In genomic region chr7:2049782-2050510, GRCh38 we compare ENCODE assay signal across 22 cellular contexts.
DNase-seq lines count a peak whose midpoint lies in the region; ATAC-seq, FAIRE-seq and TF ChIP-seq lines count a peak whose summit lies in the region.
"Had no signal": no experiment of that assay in that cellular context is flagged by ENCODE, and none has a peak within 500 bp of the region (broad histone marks: within the 10 kb centered on the region; RNA-seq: fewer than 3 reads in every experiment).

No MANE protein-coding gene starts in this region.

- CTCF ChIA-PET in activated CD8-positive, alpha-beta memory T cell treated with anti-CD3 and anti-CD28 coated beads, Interleukin-2, amount 10 ng/mL, durations not matched to agents 7 days and 5 days (lab: Charles Lee), result no interaction called here
- CTCF ChIA-PET in GM12878 (lab: Yijun Ruan, JAX), result no interaction called here

- POLR2A ChIA-PET in GM12878 (lab: Charles Lee), result no interaction called here

- in situ Hi-C loops in GM12878 (cut with MboI), result no loop called here

- H3K27me3 ChIP-seq in GM12878 (replicated peaks in 1 of 2; ENCODE audit: control insufficient read depth in 2 of 2, insufficient read depth in 2 of 2, low read length in 1 of 2) (no peaks in the 10 kb centered on the region), BE2C (no peaks in the 10 kb centered on the region)
- H3K27me3 ChIP-seq: esophagus muscularis mucosa, gastroesophageal sphincter, upper lobe of right lung had no signal

- H3K4me1 ChIP-seq in GM12878 (ENCODE audit: control insufficient read depth, insufficient read depth, low read length) (no peaks in the 10 kb centered on the region), BE2C (no peaks in the 10 kb centered on the region)
- H3K4me1 ChIP-seq: A549, gastroesophageal sphincter, upper lobe of right lung had no signal

- H3K4me2 ChIP-seq in GM12878 (ENCODE audit: control insufficient read depth, insufficient read depth), result no peak overlapping the region
- H3K4me2 ChIP-seq: A549 had no signal

- no peak for TF ChIP-seq EP300 in GM12878 (IDR thresholded peaks at IDR 0.05; ENCODE audit: borderline replicate concordance in 1 of 2, control insufficient read depth in 1 of 2, low read depth in 2 of 2, low read length in 2 of 2)

- H2AFZ ChIP-seq in GM12878 (ENCODE audit: control insufficient read depth, low read depth, low read length), result no peak overlapping the region

- no peak overlapping the region for H3K4me3 Mint-ChIP-seq in activated CD8-positive, alpha-beta memory T cell treated with anti-CD3 and anti-CD28 coated beads, Interleukin-2, amount 10 ng/mL, durations not matched to agents 7 days and 5 days
- H3K4me3 Mint-ChIP-seq in stimulated activated naive CD8-positive, alpha-beta T cell treated with anti-CD3 and anti-CD28 coated beads, Interleukin-15, amount 100 ng/mL, for 72 hours, result no peak overlapping the region
- H3K4me3 Mint-ChIP-seq: activated CD4-positive, alpha-beta T cell treated with anti-CD3 and anti-CD28 coated beads, Interleukin-2, amount 10 ng/mL, durations not matched to agents 24 days and 14 days; nephron progenitor cell had no signal

- intact Hi-C loops in GM12878 (cut with micrococcal nuclease; ENCODE audit: unreplicated experiment), result no loop called here

- TF ChIP-seq CTCF in GM12878 (IDR thresholded peaks at IDR 0.05 in 2 of 3, conservative IDR thresholded peaks at IDR 0.05 in 1 of 3; ENCODE audit: control insufficient read depth in 2 of 3, extremely low read depth in 1 of 3, insufficient read depth in 1 of 3, low read depth in 3 of 3, low read length in 3 of 3) (no peak), BE2C (IDR thresholded peaks at IDR 0.05; ENCODE audit: low read depth, low read length) (no peak)

- no peak for TF ChIP-seq RAD21 in GM12878 (IDR thresholded peaks at IDR 0.05; ENCODE audit: insufficient read depth, low read depth, low read length)

- H3K4me3 ChIP-seq in GM12878, result no peak overlapping the region
- no peak overlapping the region for H3K4me3 ChIP-seq in BE2C (ENCODE audit: low read depth, low read length)
- H3K4me3 ChIP-seq: A549, esophagus muscularis mucosa, gastroesophageal sphincter, upper lobe of right lung had no signal

- H4K20me1 ChIP-seq in GM12878 (ENCODE audit: control insufficient read depth, insufficient read depth), result peaks cover 4% of the 10 kb centered on the region; the same call in 1 of the 2 replicates

- no peak overlapping the region for H3K27ac ChIP-seq in GM12878 (ENCODE audit: control insufficient read depth, insufficient read depth)
- H3K27ac ChIP-seq: A549, esophagus muscularis mucosa, gastroesophageal sphincter, upper lobe of right lung had no signal

- RAD21 ChIA-PET in GM12878 (lab: Charles Lee; ENCODE audit: unreplicated experiment), result no interaction called here

- H3K27me3 Mint-ChIP-seq in activated CD8-positive, alpha-beta memory T cell treated with anti-CD3 and anti-CD28 coated beads, Interleukin-2, amount 10 ng/mL, durations not matched to agents 7 days and 5 days, result no peaks in the 10 kb centered on the region
- no peaks in the 10 kb centered on the region for H3K27me3 Mint-ChIP-seq in stimulated activated naive CD8-positive, alpha-beta T cell treated with anti-CD3 and anti-CD28 coated beads, Interleukin-15, amount 100 ng/mL, for 72 hours
- H3K27me3 Mint-ChIP-seq: activated CD4-positive, alpha-beta T cell treated with anti-CD3 and anti-CD28 coated beads, Interleukin-2, amount 10 ng/mL, durations not matched to agents 24 days and 14 days had no signal

- H3K36me3 ChIP-seq in GM12878 (ENCODE audit: control insufficient read depth in 2 of 2, insufficient read depth in 2 of 2, low read length in 1 of 2) (peaks cover 0 to 2% of the 10 kb centered on the region in 2 experiments; a peak in 1 of 4 replicates), BE2C (no peaks in the 10 kb centered on the region)

- H3K4me1 Mint-ChIP-seq in activated CD8-positive, alpha-beta memory T cell treated with anti-CD3 and anti-CD28 coated beads, Interleukin-2, amount 10 ng/mL, durations not matched to agents 7 days and 5 days, result peaks cover 9% of the 10 kb centered on the region
- H3K4me1 Mint-ChIP-seq in stimulated activated naive CD8-positive, alpha-beta T cell treated with anti-CD3 and anti-CD28 coated beads, Interleukin-15, amount 100 ng/mL, for 72 hours, result peaks cover 30% of the 10 kb centered on the region

- H3K9me3 ChIP-seq in GM12878 (replicated peaks; ENCODE audit: control insufficient read depth, insufficient read depth, low read length) (no peaks in the 10 kb centered on the region), BE2C (no peaks in the 10 kb centered on the region)
- H3K9me3 ChIP-seq: A549, esophagus muscularis mucosa, gastroesophageal sphincter, upper lobe of right lung had no signal

- no peak overlapping the region for H3K9ac ChIP-seq in GM12878 (ENCODE audit: control insufficient read depth, insufficient read depth, low read length)

- no peak overlapping the region for H3K27ac Mint-ChIP-seq in activated CD8-positive, alpha-beta memory T cell treated with anti-CD3 and anti-CD28 coated beads, Interleukin-2, amount 10 ng/mL, durations not matched to agents 7 days and 5 days
- H3K27ac Mint-ChIP-seq in stimulated activated naive CD8-positive, alpha-beta T cell treated with anti-CD3 and anti-CD28 coated beads, Interleukin-15, amount 100 ng/mL, for 72 hours, result no peak overlapping the region
- H3K27ac Mint-ChIP-seq: activated CD4-positive, alpha-beta T cell treated with anti-CD3 and anti-CD28 coated beads, Interleukin-2, amount 10 ng/mL, durations not matched to agents 24 days and 14 days; nephron progenitor cell had no signal

- no peak for ATAC-seq in activated CD8-positive, alpha-beta memory T cell treated with anti-CD3 and anti-CD28 coated beads, Interleukin-2, amount 10 ng/mL, durations not matched to agents 7 days and 5 days
- peak; percentile 38 for ATAC-seq in GM12878
- ATAC-seq in stimulated activated naive CD8-positive, alpha-beta T cell treated with anti-CD3 and anti-CD28 coated beads, Interleukin-15, amount 100 ng/mL, for 72 hours, result peak; percentile 80
- ATAC-seq: A549, gastroesophageal sphincter, upper lobe of right lung had no signal

- TF ChIP-seq POLR2A in GM12878 (IDR thresholded peaks at IDR 0.05; ENCODE audit: low read depth, low read length), result no peak

- H3K9me3 Mint-ChIP-seq in activated CD8-positive, alpha-beta memory T cell treated with anti-CD3 and anti-CD28 coated beads, Interleukin-2, amount 10 ng/mL, durations not matched to agents 7 days and 5 days (ENCODE audit: low read depth), result no peaks in the 10 kb centered on the region
- H3K9me3 Mint-ChIP-seq in stimulated activated naive CD8-positive, alpha-beta T cell treated with anti-CD3 and anti-CD28 coated beads, Interleukin-15, amount 100 ng/mL, for 72 hours, result no peaks in the 10 kb centered on the region
- H3K9me3 Mint-ChIP-seq: activated CD4-positive, alpha-beta T cell treated with anti-CD3 and anti-CD28 coated beads, Interleukin-2, amount 10 ng/mL, durations not matched to agents 24 days and 14 days; nephron progenitor cell had no signal

- BruUV-seq in GM12878 (replicated peaks; lab: Mats Ljungman, UMichigan), result no TSS peak

- FAIRE-seq in GM12878 (lab: Jason Lieb, UNC), result no peak
- FAIRE-seq: A549 had no signal

- SMC1A ChIA-PET in GM12878 (lab: Charles Lee; ENCODE audit: uncharacterized antibody, unreplicated experiment), result no interaction called here

- H3K79me2 ChIP-seq in GM12878 (ENCODE audit: control insufficient read depth, insufficient read depth, low read length), result no peaks in the 10 kb centered on the region

- no peaks in the 10 kb centered on the region for H3K36me3 Mint-ChIP-seq in activated CD8-positive, alpha-beta memory T cell treated with anti-CD3 and anti-CD28 coated beads, Interleukin-2, amount 10 ng/mL, durations not matched to agents 7 days and 5 days

- 23% methylated on average over 36 of the region's 37 CpGs for WGBS in GM12878 (ENCODE audit: insufficient coverage, insufficient replicate concordance, low lambda C conversion rate, missing lambda C conversion rate)

- DNase-seq in activated CD8-positive, alpha-beta memory T cell treated with anti-CD3 and anti-CD28 coated beads for 24 hours, result peak; percentile 66
- DNase-seq in activated CD8-positive, alpha-beta memory T cell treated with anti-CD3 and anti-CD28 coated beads, Interleukin-2, amount 10 ng/mL, durations not matched to agents 7 days and 5 days, result no peak
- DNase-seq in GM12878 (ENCODE audit: low read depth, low spot score), result no peak
- DNase-seq in myocyte (ENCODE audit: low read depth), result peak; percentile 9
- DNase-seq in stimulated activated naive CD8-positive, alpha-beta T cell treated with anti-CD3 and anti-CD28 coated beads, Interleukin-15, amount 100 ng/mL, for 72 hours, result peak; percentile 38 to 46
- DNase-seq in GM19240 (ENCODE audit: insufficient read length, low spot score), result no peak
- no peak for DNase-seq in amygdala (lab: John Stamatoyannopoulos, UW)
- DNase-seq in BE2C, result no peak
- DNase-seq: activated CD4-positive, alpha-beta T cell treated with anti-CD3 and anti-CD28 coated beads, Interleukin-2, amount 10 ng/mL, durations not matched to agents 24 days and 14 days; C1 segment of cervical spinal cord; GOT3; KBM-7; kidney glomerular epithelial cell; NCI-H1436 treated with DMSO at 0.1 percent for 48 hours; NCI-H2171; NCI-H526 treated with DMSO at 0.1 percent for 48 hours; nephron progenitor cell; SW 1271; upper lobe of right lung had no signal

TF ChIP-seq in GM12878, 131 proteins besides CTCF, POLR2A, EP300 and RAD21:
- TF ChIP-seq NR2F1 (conservative IDR thresholded peaks at IDR 0.05), result peak; percentile 73
- TF ChIP-seq IKZF2 (IDR thresholded peaks at IDR 0.05), result no peak

Comparison
In these comparisons a context has a peak if more than half of its experiments do, and no peak if none do; other contexts are left out.
1. DNase-seq: peak in activated CD8-positive, alpha-beta memory T cell treated with anti-CD3 and anti-CD28 coated beads for 24 hours (single experiment), myocyte (single experiment) and stimulated activated naive CD8-positive, alpha-beta T cell treated with anti-CD3 and anti-CD28 coated beads, Interleukin-15, amount 100 ng/mL, for 72 hours (2 of 2); none in activated CD8-positive, alpha-beta memory T cell treated with anti-CD3 and anti-CD28 coated beads, Interleukin-2, amount 10 ng/mL, durations not matched to agents 7 days and 5 days (single experiment), GM12878 (single experiment), GM19240 (single experiment), amygdala (0 of 56) and BE2C (single experiment).